8 cellular contexts compared by ENCODE assay signal in the genomic region with DNA sequence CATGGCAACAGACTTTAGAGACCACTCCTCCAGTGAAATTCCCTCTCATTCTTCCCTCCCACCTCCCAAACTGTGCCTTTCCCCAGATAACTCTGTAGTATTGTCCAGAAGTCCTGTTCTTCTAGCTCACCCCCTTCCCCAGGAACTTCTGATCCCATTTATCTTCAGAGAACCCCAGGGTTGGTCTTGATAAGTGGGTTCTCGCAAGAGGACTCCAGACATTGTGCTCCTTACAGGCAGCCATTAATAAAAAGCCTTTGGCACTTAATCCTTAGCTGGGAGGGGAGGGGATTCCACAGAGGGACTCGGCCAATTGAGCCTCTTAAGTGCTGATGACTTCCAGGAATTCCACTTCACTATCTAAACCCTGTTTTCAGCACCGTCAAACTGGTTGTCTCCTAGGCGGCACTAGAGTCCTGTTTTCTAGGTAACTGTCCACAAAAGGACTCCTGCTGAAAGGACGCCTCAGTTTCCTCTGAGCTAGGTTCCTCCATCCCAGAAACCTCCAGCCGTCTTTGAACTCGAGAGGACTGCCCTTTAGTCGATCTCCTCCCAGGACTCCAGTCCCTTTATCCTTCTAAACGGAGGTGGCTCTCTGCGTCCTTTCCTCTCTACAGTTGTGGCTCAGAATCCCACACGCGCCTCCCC. TPM values are rescaled to one million over a fixed set of nuclear protein-coding genes. Genes with fewer than 3 reads are reported as not detected.
A peak's percentile ranks its signal among the peaks of the same experiment; 100 is the strongest.
DNase-seq lines count a peak whose midpoint lies in the region; ATAC-seq and TF ChIP-seq lines count a peak whose summit lies in the region.

No MANE protein-coding gene starts in this region.

- H3K27me3 Mint-ChIP-seq in natural killer cell treated with Interleukin-12 subunit alpha and Interleukin-12 subunit beta and Interleukin-15 and Interleukin-18, amount 100 ng/mL, for 72 hours = peaks cover 14 to 24% of the 10 kb centered on the region in 2 donors

- H3K27me3 ChIP-seq in GM06990 (replicated peaks; ENCODE audit: control insufficient read depth, insufficient read depth, low read length) = peaks cover 5% of the 10 kb centered on the region; the same call in 1 of the 2 replicates
- H3K27me3 ChIP-seq in duodenal mucosa (ENCODE audit: control insufficient read depth in 1 of 2, insufficient read depth in 2 of 2, low read length in 2 of 2) = peaks cover 21 to 24% of the 10 kb centered on the region in 2 donors

- peak overlapping the region in 1 of 2 donors; percentile 34 for H3K27ac Mint-ChIP-seq in natural killer cell treated with Interleukin-12 subunit alpha and Interleukin-12 subunit beta and Interleukin-15 and Interleukin-18, amount 100 ng/mL, for 72 hours

- no peaks in the 10 kb centered on the region for H3K36me3 Mint-ChIP-seq in natural killer cell treated with Interleukin-12 subunit alpha and Interleukin-12 subunit beta and Interleukin-15 and Interleukin-18, amount 100 ng/mL, for 72 hours

- peak overlapping the region; percentile 80 for H3K27ac ChIP-seq in duodenal mucosa (ENCODE audit: low read depth, low read length)

- H3K9me3 Mint-ChIP-seq in natural killer cell treated with Interleukin-12 subunit alpha and Interleukin-12 subunit beta and Interleukin-15 and Interleukin-18, amount 100 ng/mL, for 72 hours = no peaks in the 10 kb centered on the region

- H3K36me3 ChIP-seq in GM06990 (ENCODE audit: control insufficient read depth, insufficient read depth, low read length) (no peaks in the 10 kb centered on the region), duodenal mucosa (ENCODE audit: control insufficient read depth in 1 of 2, insufficient read depth in 2 of 2, low read length in 2 of 2) (no peaks in the 10 kb centered on the region)

- peak overlapping the region; percentile 6 for H3K4me3 Mint-ChIP-seq in natural killer cell treated with Interleukin-12 subunit alpha and Interleukin-12 subunit beta and Interleukin-15 and Interleukin-18, amount 100 ng/mL, for 72 hours

- no peak for TF ChIP-seq CTCF in GM06990 (IDR thresholded peaks at IDR 0.05; ENCODE audit: insufficient read depth, low read length, poor library complexity, severe bottlenecking)

- peaks cover 66% of the 10 kb centered on the region in 2 donors for H3K4me1 ChIP-seq in duodenal mucosa (ENCODE audit: control insufficient read depth in 1 of 2, insufficient read depth in 2 of 2, low read length in 2 of 2)

- no peak for DNase-seq in GM06990 (ENCODE audit: extremely low read depth, insufficient read length)
- DNase-seq in NCI-H748 treated with DMSO at 0.1 percent for 48 hours (lab: John Stamatoyannopoulos, UW) = peak; percentile 25
- no peak for DNase-seq in natural killer cell treated with Interleukin-12 subunit alpha and Interleukin-12 subunit beta and Interleukin-15 and Interleukin-18, amount 100 ng/mL, for 72 hours (ENCODE audit: low spot score)
- no peak for DNase-seq in NCI-H526 treated with DMSO at 0.1 percent for 48 hours (lab: John Stamatoyannopoulos, UW)

- H3K4me1 Mint-ChIP-seq in natural killer cell treated with Interleukin-12 subunit alpha and Interleukin-12 subunit beta and Interleukin-15 and Interleukin-18, amount 100 ng/mL, for 72 hours (ENCODE audit: low read depth in 2 of 2) = peaks cover 41 to 48% of the 10 kb centered on the region in 2 donors

- no peak for ATAC-seq in natural killer cell treated with Interleukin-12 subunit alpha and Interleukin-12 subunit beta and Interleukin-15 and Interleukin-18, amount 100 ng/mL, for 72 hours
- ATAC-seq in HG02852 (IDR thresholded peaks at IDR 0.05; ENCODE audit: unreplicated experiment) = no peak
- ATAC-seq in GM19351 (IDR thresholded peaks at IDR 0.05; ENCODE audit: unreplicated experiment) = no peak
- no peak for ATAC-seq in HG02884 (IDR thresholded peaks at IDR 0.05; ENCODE audit: unreplicated experiment)

- peak overlapping the region; percentile 49 to 71 for H3K9ac ChIP-seq in duodenal mucosa (ENCODE audit: low read depth in 1 of 2, low read length in 2 of 2)

- H3K4me3 ChIP-seq in GM06990 (replicated peaks; ENCODE audit: low read depth, low read length) = peak overlapping the region; percentile 55
- H3K4me3 ChIP-seq in duodenal mucosa (ENCODE audit: low read depth in 1 of 2, low read length in 2 of 2) = peak overlapping the region; percentile 67 to 70

- no peaks in the 10 kb centered on the region for H3K9me3 ChIP-seq in duodenal mucosa (ENCODE audit: control insufficient read depth in 1 of 2, low read length in 2 of 2)

RNA-seq across cellular contexts. Expression of a gene that starts 2.0 kb away (rescaled TPM):
- total RNA-seq in natural killer cell treated with Interleukin-12 subunit alpha and Interleukin-12 subunit beta and Interleukin-15 and Interleukin-18, amount 100 ng/mL, for 72 hours = 10 to 100 TPM; 28.1 to 59.0 TPM

RNA-seq across cellular contexts. Expression of a gene that starts 26.5 kb away (rescaled TPM):
- 100 to 1,000 TPM; 131 to 149 TPM for total RNA-seq in natural killer cell treated with Interleukin-12 subunit alpha and Interleukin-12 subunit beta and Interleukin-15 and Interleukin-18, amount 100 ng/mL, for 72 hours
